ENCODE assay signal across 8 cellular contexts in the genomic region with DNA sequence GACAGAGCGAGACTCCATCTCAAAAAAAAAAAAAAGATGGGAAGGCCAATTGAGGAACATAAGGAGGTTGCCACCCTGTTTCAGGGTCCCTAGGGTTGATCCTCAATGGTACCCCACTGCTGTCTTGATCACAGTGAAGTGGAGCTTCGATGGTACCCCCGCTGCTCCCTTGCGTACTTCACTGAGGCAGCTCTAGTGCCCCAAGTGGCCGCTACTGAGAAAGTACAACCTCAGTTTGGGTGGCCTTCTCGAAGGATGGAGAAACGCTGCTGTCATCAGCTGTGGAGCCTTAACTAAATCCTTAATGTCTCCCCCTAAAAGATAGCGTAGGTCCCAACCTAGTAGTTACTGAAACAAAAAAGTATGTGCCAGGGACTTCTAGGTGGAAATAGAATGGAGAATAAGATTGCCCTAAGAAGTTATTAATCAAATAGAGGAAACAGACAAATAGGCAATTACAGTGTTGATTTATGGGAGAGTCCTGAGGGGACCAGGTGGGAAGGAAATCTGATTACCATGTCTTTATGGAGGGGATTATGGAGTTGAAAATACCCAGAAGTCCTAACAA. TPM values are rescaled to one million over a fixed set of nuclear protein-coding genes. Genes with fewer than 3 reads are reported as not detected.
DNase-seq lines count a peak whose midpoint lies in the region; ATAC-seq and TF ChIP-seq lines count a peak whose summit lies in the region.

No MANE protein-coding gene starts in this region.

- H3K9me3 ChIP-seq in Caco-2 = no peaks in the 10 kb centered on the region
- H3K9me3 ChIP-seq in HEK293 (ENCODE audit: control insufficient read depth, insufficient read depth, low read depth, low read length) = no peaks in the 10 kb centered on the region
- no peaks in the 10 kb centered on the region for H3K9me3 ChIP-seq in PC-9 (ENCODE audit: insufficient read depth, low read depth)
- H3K9me3 ChIP-seq in smooth muscle cell (replicated peaks; ENCODE audit: low read depth) = no peaks in the 10 kb centered on the region

- H3K27ac ChIP-seq in HEK293 (ENCODE audit: extremely low read depth, low read depth, low read length) (no peak overlapping the region), PC-9 (no peak overlapping the region), smooth muscle cell (ENCODE audit: low read depth) (no peak overlapping the region)

- H3K79me2 ChIP-seq in PC-9 (ENCODE audit: low read depth) (peaks cover under 1% of the 10 kb centered on the region; the same call in 1 of the 2 replicates), smooth muscle cell (ENCODE audit: low read depth) (peaks cover 8% of the 10 kb centered on the region)

- no peaks in the 10 kb centered on the region for H3K27me3 ChIP-seq in Caco-2 (replicated peaks; ENCODE audit: control insufficient read depth, insufficient read depth, low read length)
- no peaks in the 10 kb centered on the region for H3K27me3 ChIP-seq in PC-9 (ENCODE audit: insufficient read depth, low read depth)
- H3K27me3 ChIP-seq in smooth muscle cell (ENCODE audit: low read depth) = peaks cover 30% of the 10 kb centered on the region

- no peaks in the 10 kb centered on the region for H3F3A ChIP-seq in PC-9 (ENCODE audit: insufficient read depth, low read depth)
- H3F3A ChIP-seq in smooth muscle cell (ENCODE audit: low read depth) = no peaks in the 10 kb centered on the region

- H3K27ac Mint-ChIP-seq in Caco-2 (ENCODE audit: unreplicated experiment) = no peak overlapping the region

- H3K4me3 Mint-ChIP-seq in Caco-2 (ENCODE audit: unreplicated experiment) = no peak overlapping the region

- H3K4me2 ChIP-seq in PC-9 = no peak overlapping the region
- H3K4me2 ChIP-seq in smooth muscle cell = no peak overlapping the region

- no peaks in the 10 kb centered on the region for H3K9me3 Mint-ChIP-seq in Caco-2 (ENCODE audit: unreplicated experiment)

- no TSS peak for BruUV-seq in Caco-2 (replicated peaks; lab: Mats Ljungman, UMichigan)
- BruUV-seq in PC-9 (replicated peaks; lab: Mats Ljungman, UMichigan) = no TSS peak

- H3K36me3 Mint-ChIP-seq in Caco-2 (ENCODE audit: insufficient read depth, unreplicated experiment) = peaks cover 7% of the 10 kb centered on the region

- peak; percentile 49 to 76 for TF ChIP-seq CTCF in Caco-2 (IDR thresholded peaks at IDR 0.05; ENCODE audit: insufficient read depth in 1 of 2, low read depth in 1 of 2, low read length in 1 of 2, severe bottlenecking in 1 of 2, unreplicated experiment in 1 of 2)
- TF ChIP-seq CTCF in HEK293 (tag by site-specific recombination; IDR thresholded peaks at IDR 0.05) = peak; percentile 42; the same call in 1 of the 2 replicates
- peak; percentile 51 for TF ChIP-seq CTCF in PC-9 (conservative IDR thresholded peaks at IDR 0.05)
- peak; percentile 44 for TF ChIP-seq CTCF in smooth muscle cell (IDR thresholded peaks at IDR 0.05; ENCODE audit: borderline replicate concordance, insufficient read depth, poor library complexity, severe bottlenecking)

- peaks cover 7% of the 10 kb centered on the region for H3K27me3 Mint-ChIP-seq in Caco-2 (ENCODE audit: insufficient read depth, unreplicated experiment)

- intact Hi-C loops in Caco-2 (cut with micrococcal nuclease; ENCODE audit: unreplicated experiment) = no loop called here
- intact Hi-C loops in PC-9 (cut with micrococcal nuclease; ENCODE audit: unreplicated experiment) = no loop called here
- intact Hi-C loops in left cardiac atrium (cut with DNase I) = no loop called here

- H3K36me3 ChIP-seq in Caco-2 (ENCODE audit: control insufficient read depth, insufficient read depth, low read length) (no peaks in the 10 kb centered on the region), HEK293 (ENCODE audit: control insufficient read depth in 2 of 2, insufficient read depth in 1 of 2, low read length in 2 of 2) (peaks cover 0 to 41% of the 10 kb centered on the region in 2 experiments; a peak in 1 of 3 replicates), PC-9 (ENCODE audit: low read depth) (no peaks in the 10 kb centered on the region), smooth muscle cell (ENCODE audit: low read depth) (no peaks in the 10 kb centered on the region)

- no peak overlapping the region for H3K4me3 ChIP-seq in Caco-2 (ENCODE audit: low read depth, low read length)
- H3K4me3 ChIP-seq in HEK293 (ENCODE audit: low read depth, low read length) = no peak overlapping the region
- H3K4me3 ChIP-seq in PC-9 = no peak overlapping the region
- H3K4me3 ChIP-seq in smooth muscle cell = no peak overlapping the region

- H3K9me2 ChIP-seq in PC-9 (ENCODE audit: insufficient read depth) = no peaks in the 10 kb centered on the region

- H2AFZ ChIP-seq in PC-9 (no peak overlapping the region), smooth muscle cell (ENCODE audit: low read depth) (no peak overlapping the region)

- POLR2A ChIA-PET in Caco-2 (lab: Charles Lee) = no interaction called here
- POLR2A ChIA-PET in HEK293 (lab: Yijun Ruan, JAX) = interaction anchor here (1.5 to 2.2 kb wide), 2 partner anchors 41 to 54 kb away, joined by 4 to 5 read pairs; partner anchors contain the start of gene ARHGEF39
- POLR2A ChIA-PET in PC-9 (lab: Charles Lee; ENCODE audit: unreplicated experiment) = no interaction called here

- peaks cover 7% of the 10 kb centered on the region for H3K4me1 Mint-ChIP-seq in Caco-2 (ENCODE audit: low read depth, unreplicated experiment)

- H3K9ac ChIP-seq in smooth muscle cell (ENCODE audit: low read depth) = no peak overlapping the region

- H3K4me1 ChIP-seq in Caco-2 (peaks cover under 1% of the 10 kb centered on the region; the same call in 1 of the 2 replicates), HEK293 (ENCODE audit: control insufficient read depth, insufficient read depth, low read length) (no peaks in the 10 kb centered on the region), PC-9 (replicated peaks; ENCODE audit: insufficient read depth) (peaks cover 5% of the 10 kb centered on the region; the same call in 1 of the 2 replicates), smooth muscle cell (ENCODE audit: low read depth) (peaks cover 7% of the 10 kb centered on the region)

- H4K20me1 ChIP-seq in PC-9 (ENCODE audit: insufficient read depth) (no peaks in the 10 kb centered on the region), smooth muscle cell (ENCODE audit: low read depth) (peaks cover 12% of the 10 kb centered on the region)

- ATAC-seq in left cardiac atrium (peak; percentile 38 to 57), GM21528 (IDR thresholded peaks at IDR 0.05; ENCODE audit: low FRiP score, unreplicated experiment) (no peak)

- CTCF ChIA-PET in Caco-2 (lab: Charles Lee) (interaction anchor here (0.5 to 1.6 kb wide), 10 partner anchors 8 to 540 kb away, joined by 3 to 7 read pairs (median 4); no protein-coding TSS in a partner anchor), HEK293 (lab: Yijun Ruan, JAX) (interaction anchor here (0.6 to 4.1 kb wide), 22 partner anchors 7 to 226 kb away, joined by 3 to 22 read pairs (median 5); partner anchors contain the start of genes ARHGEF39, CCDC107, RMRP and TESK1), PC-9 (lab: Charles Lee) (interaction anchor here (0.7 kb wide), 2 partner anchors 100 to 168 kb away, joined by 5 to 9 read pairs; no protein-coding TSS in a partner anchor)

- 35% methylated on average over 8 of the region's 8 CpGs for WGBS in smooth muscle cell (ENCODE audit: low lambda C conversion rate)

- peak in 1 of 2 experiments; percentile 38 for DNase-seq in Caco-2
- DNase-seq in PC-9 = peak in 1 of 2 experiments; percentile 2
- DNase-seq in activated naive CD4-positive, alpha-beta T cell treated with anti-CD3 and anti-CD28 coated beads, Interleukin-2, amount 50 U/mL, for 16 hours = peak; percentile 61
- no peak for DNase-seq in left cardiac atrium
- DNase-seq in smooth muscle cell (lab: John Stamatoyannopoulos, UW; ENCODE audit: unreplicated experiment) = no peak
- DNase-seq in amniotic stem cell (lab: John Stamatoyannopoulos, UW) = no peak

TF ChIP-seq in HEK293, 187 proteins besides CTCF, POLR2A, EP300 and RAD21 (continues in another document):
- TF ChIP-seq SCRT1 (tag by site-specific recombination; IDR thresholded peaks at IDR 0.05; ENCODE audit: borderline replicate concordance) = no peak
- TF ChIP-seq PRDM6 (tag by site-specific recombination; IDR thresholded peaks at IDR 0.05) = no peak
- TF ChIP-seq ZNF544 (tag by site-specific recombination; IDR thresholded peaks at IDR 0.05) = no peak
- no peak for TF ChIP-seq ZNF561 (tag by site-specific recombination; IDR thresholded peaks at IDR 0.05; ENCODE audit: borderline replicate concordance)

RNA-seq across cellular contexts. Expression of gene TESK1, which starts 6.3 kb away (rescaled TPM):
- total RNA-seq in Caco-2 (2022) = 27.9 and 30.1 TPM in 2 replicates
- 25.5 and 30.6 TPM in 2 replicates for total RNA-seq in PC-9 (2021)
- total RNA-seq in left cardiac atrium = 10 to 100 TPM; 30.7 to 31.9 TPM
- 10.0 and 14.2 TPM in 2 replicates for total RNA-seq in smooth muscle cell
- polyA plus RNA-seq in smooth muscle cell = 19.4 and 25.6 TPM in 2 replicates

RNA-seq across cellular contexts. Expression of gene CD72, which starts 6.9 kb away (rescaled TPM):
- 0.70 and 0.95 TPM in 2 replicates for total RNA-seq in Caco-2 (2022)
- 3.2 and 4.1 TPM in 2 replicates for total RNA-seq in PC-9 (2021)
- 1 to 10 TPM in 1 of 2 donors, under 1 TPM in 1; 0.97 to 1.6 TPM for total RNA-seq in left cardiac atrium
- total RNA-seq in smooth muscle cell = 0.45 and 3.0 TPM in 2 replicates
- polyA plus RNA-seq in smooth muscle cell = 2.9 and 3.9 TPM in 2 replicates

RNA-seq across cellular contexts. Expression of gene SIT1, which starts 39.4 kb away (rescaled TPM):
- not detected in 2 replicates for total RNA-seq in Caco-2 (2022)
- total RNA-seq in PC-9 (2021) = not detected in 2 replicates
- total RNA-seq in left cardiac atrium = 1 to 10 TPM in 1 of 2 donors, under 1 TPM in 1; 0.86 to 1.6 TPM
- not detected in 2 replicates for total RNA-seq in smooth muscle cell
- polyA plus RNA-seq in smooth muscle cell = not detected in 2 replicates

RNA-seq across cellular contexts. Expression of gene RMRP, which starts 46.5 kb away (rescaled TPM):
- total RNA-seq in Caco-2 (2022) = 10,161 and 10,726 TPM in 2 replicates
- 13,432 and 13,506 TPM in 2 replicates for total RNA-seq in PC-9 (2021)
- total RNA-seq in left cardiac atrium = over 10,000 TPM; 14,118 to 22,490 TPM
- total RNA-seq in smooth muscle cell = 10,156 and 21,067 TPM in 2 replicates
- polyA plus RNA-seq in smooth muscle cell = not detected in 2 replicates

RNA-seq across cellular contexts. Expression of gene CCDC107, which starts 46.8 kb away (rescaled TPM):
- 11.8 and 12.1 TPM in 2 replicates for total RNA-seq in Caco-2 (2022)
- total RNA-seq in PC-9 (2021) = 6.9 and 10.5 TPM in 2 replicates
- total RNA-seq in left cardiac atrium = 10 to 100 TPM; 52.3 to 70.9 TPM
- 9.8 and 19.6 TPM in 2 replicates for total RNA-seq in smooth muscle cell
- 35.5 and 37.1 TPM in 2 replicates for polyA plus RNA-seq in smooth muscle cell
